Comparison of ENCODE assay signal across 20 cellular contexts in genomic region chr11:44749160-44749559, GRCh38. TPM values are rescaled to one million over a fixed set of nuclear protein-coding genes. Genes with fewer than 3 reads are reported as not detected.
"Had no signal": no experiment of that assay in that cellular context is flagged by ENCODE, and none has a peak within 500 bp of the region (broad histone marks: within the 10 kb centered on the region; RNA-seq: fewer than 3 reads in every experiment).

No MANE protein-coding gene starts in this region.

- H3K36me3 ChIP-seq: heart left ventricle, neutrophil, ovary, upper lobe of left lung had no signal

- H3K9me3 ChIP-seq: heart left ventricle, neutrophil, ovary, psoas muscle, upper lobe of left lung had no signal

- DNase-seq: activated CD4-positive, alpha-beta memory T cell treated with anti-CD3 and anti-CD28 coated beads, Interleukin-2, amount 10 ng/mL, durations not matched to agents 7 days and 5 days; activated CD4-positive, alpha-beta T cell treated with anti-CD3 and anti-CD28 coated beads, Interleukin-2, amount 10 ng/mL, durations not matched to agents 24 days and 14 days; activated CD8-positive, alpha-beta memory T cell treated with anti-CD3 and anti-CD28 coated beads, Interleukin-2, amount 10 ng/mL, durations not matched to agents 7 days and 5 days; activated gamma-delta T cell; activated naive CD4-positive, alpha-beta T cell treated with anti-CD3 and anti-CD28 coated beads, Interleukin-2, amount 50 U/mL, for 16 hours; aorta; erythroblast; heart left ventricle; midbrain; ovary; psoas muscle; stimulated activated CD4-positive, alpha-beta T cell treated with anti-CD3 and anti-CD28 coated beads, Interleukin-4, amount 100 ng/mL, for 1 hour; stimulated activated naive CD4-positive, alpha-beta T cell; T-cell; upper lobe of left lung had no signal

- H3K4me1 ChIP-seq: psoas muscle had no signal

- H3K27ac ChIP-seq: neutrophil, ovary, psoas muscle, SK-N-MC, upper lobe of left lung, VCaP had no signal

- H3K27me3 ChIP-seq: heart left ventricle, ovary, upper lobe of left lung had no signal

- ATAC-seq: activated CD4-positive, CD25-positive, alpha-beta regulatory T cell treated with anti-CD3 and anti-CD28 coated beads, Interleukin-2, amount 50 U/mL, for 24 hours; activated CD8-positive, alpha-beta memory T cell treated with anti-CD3 and anti-CD28 coated beads, Interleukin-2, amount 10 ng/mL, durations not matched to agents 7 days and 5 days; heart left ventricle; psoas muscle; T-cell had no signal

- H3K4me3 ChIP-seq: heart left ventricle, ovary, psoas muscle, SK-N-MC, upper lobe of left lung had no signal

RNA-seq across cellular contexts. Expression of gene TSPAN18, which starts 22.4 kb away (rescaled TPM):
- polyA plus RNA-seq: keratinocyte had no signal
